Comparison of ENCODE assay signal across 1 cellular context in the genomic region with DNA sequence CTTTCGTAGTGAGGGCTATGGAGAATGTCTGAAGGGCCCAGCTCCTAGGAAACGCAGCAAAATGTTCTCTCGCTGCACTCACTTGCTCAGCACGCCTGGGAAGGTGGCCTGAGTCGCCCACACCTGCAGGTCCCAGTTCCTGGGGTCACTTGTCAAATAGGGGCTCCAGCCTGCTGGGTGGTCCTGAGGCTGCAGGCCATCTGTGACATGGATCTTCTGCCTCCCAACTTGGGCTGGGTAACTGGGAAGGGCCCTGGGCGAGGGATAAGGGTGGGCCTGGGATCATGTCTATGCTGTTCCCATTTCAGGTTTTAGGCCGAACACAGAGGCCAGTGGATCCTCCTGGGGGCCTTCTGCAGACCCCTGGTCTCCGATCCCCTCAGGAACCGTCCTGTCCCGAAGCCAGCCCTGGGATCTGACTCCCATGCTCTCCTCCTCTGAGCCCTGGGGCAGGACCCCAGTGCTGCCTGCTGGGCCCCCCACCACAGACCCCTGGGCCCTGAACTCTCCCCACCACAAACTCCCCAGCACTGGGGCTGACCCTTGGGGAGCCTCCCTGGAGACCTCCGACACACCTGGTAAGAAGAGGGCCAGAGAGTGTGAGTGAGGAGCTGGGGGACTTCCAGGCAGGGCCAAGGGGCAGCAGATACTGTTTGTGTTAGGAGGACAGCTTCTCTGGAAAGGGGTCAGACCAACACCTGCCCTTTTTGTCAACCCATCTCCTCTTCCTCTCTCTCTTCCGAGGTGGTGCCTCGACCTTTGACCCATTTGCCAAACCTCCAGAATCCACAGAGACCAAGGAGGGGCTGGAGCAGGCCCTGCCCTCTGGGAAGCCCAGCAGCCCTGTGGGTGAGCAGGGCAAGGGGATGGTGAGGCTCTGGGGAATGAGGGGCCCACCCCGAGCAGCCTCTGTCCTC.
TF ChIP-seq lines count a peak whose summit lies in the region.

No MANE protein-coding gene starts in this region.

TF ChIP-seq in HCT116, 20 proteins besides CTCF, POLR2A, EP300 and RAD21 (continued from another document):
- TF ChIP-seq, protein P1, sequence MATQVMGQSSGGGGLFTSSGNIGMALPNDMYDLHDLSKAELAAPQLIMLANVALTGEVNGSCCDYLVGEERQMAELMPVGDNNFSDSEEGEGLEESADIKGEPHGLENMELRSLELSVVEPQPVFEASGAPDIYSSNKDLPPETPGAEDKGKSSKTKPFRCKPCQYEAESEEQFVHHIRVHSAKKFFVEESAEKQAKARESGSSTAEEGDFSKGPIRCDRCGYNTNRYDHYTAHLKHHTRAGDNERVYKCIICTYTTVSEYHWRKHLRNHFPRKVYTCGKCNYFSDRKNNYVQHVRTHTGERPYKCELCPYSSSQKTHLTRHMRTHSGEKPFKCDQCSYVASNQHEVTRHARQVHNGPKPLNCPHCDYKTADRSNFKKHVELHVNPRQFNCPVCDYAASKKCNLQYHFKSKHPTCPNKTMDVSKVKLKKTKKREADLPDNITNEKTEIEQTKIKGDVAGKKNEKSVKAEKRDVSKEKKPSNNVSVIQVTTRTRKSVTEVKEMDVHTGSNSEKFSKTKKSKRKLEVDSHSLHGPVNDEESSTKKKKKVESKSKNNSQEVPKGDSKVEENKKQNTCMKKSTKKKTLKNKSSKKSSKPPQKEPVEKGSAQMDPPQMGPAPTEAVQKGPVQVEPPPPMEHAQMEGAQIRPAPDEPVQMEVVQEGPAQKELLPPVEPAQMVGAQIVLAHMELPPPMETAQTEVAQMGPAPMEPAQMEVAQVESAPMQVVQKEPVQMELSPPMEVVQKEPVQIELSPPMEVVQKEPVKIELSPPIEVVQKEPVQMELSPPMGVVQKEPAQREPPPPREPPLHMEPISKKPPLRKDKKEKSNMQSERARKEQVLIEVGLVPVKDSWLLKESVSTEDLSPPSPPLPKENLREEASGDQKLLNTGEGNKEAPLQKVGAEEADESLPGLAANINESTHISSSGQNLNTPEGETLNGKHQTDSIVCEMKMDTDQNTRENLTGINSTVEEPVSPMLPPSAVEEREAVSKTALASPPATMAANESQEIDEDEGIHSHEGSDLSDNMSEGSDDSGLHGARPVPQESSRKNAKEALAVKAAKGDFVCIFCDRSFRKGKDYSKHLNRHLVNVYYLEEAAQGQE (IDR thresholded peaks at IDR 0.05; ENCODE audit: low read depth): no peak
- TF ChIP-seq EZH2phosphoT487 (IDR thresholded peaks at IDR 0.05; ENCODE audit: borderline replicate concordance) (no peak), MAX (IDR thresholded peaks at IDR 0.05) (no peak), YY1 (IDR thresholded peaks at IDR 0.05; ENCODE audit: extremely low read depth, insufficient replicate concordance, low read depth, low read length) (no peak), TCF7L2 (IDR thresholded peaks at IDR 0.05; ENCODE audit: borderline replicate concordance, extremely low read depth, insufficient read depth, insufficient read length) (no peak), ELF1 (IDR thresholded peaks at IDR 0.05; ENCODE audit: borderline replicate concordance, low read depth) (no peak), SIN3A (IDR thresholded peaks at IDR 0.05; ENCODE audit: low read depth) (no peak), ZFX (IDR thresholded peaks at IDR 0.05) (no peak), EZH2 (IDR thresholded peaks at IDR 0.05) (no peak), JUND (IDR thresholded peaks at IDR 0.05) (no peak)
- TF ChIP-seq, protein P2, sequence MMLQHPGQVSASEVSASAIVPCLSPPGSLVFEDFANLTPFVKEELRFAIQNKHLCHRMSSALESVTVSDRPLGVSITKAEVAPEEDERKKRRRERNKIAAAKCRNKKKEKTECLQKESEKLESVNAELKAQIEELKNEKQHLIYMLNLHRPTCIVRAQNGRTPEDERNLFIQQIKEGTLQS (IDR thresholded peaks at IDR 0.05): no peak
TF ChIP-seq in HCT116: peak in this region for 0.
